In the genomic region with DNA sequence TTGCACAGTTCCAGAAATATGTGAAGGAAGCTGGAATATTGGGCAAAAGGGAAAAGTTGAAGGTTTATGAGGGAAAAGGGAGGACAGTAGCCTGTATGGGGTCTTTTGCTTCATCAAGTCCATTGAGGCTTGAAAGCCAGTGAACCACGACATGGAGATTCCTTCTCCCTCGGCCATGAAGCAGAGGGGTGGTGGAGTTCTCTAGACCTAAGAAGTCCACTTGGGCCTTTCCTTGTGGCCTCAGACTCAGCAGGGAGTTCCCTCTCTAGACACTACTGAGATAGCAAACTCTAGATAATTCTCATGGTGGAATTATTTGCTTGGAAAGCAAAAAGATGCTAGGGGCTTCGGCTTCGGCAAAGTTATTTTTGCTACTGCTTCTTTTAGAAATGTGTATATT, we compare ENCODE assay signal across 27 cellular contexts.
DNase-seq lines count a peak whose midpoint lies in the region; FAIRE-seq and TF ChIP-seq lines count a peak whose summit lies in the region.
"Had no signal": no experiment of that assay in that cellular context is flagged by ENCODE, and none has a peak within 500 bp of the region (broad histone marks: within the 10 kb centered on the region; RNA-seq: fewer than 3 reads in every experiment).

No MANE protein-coding gene starts in this region.

- in situ Hi-C loops in brain microvascular endothelial cell (cut with HindIII; ENCODE audit: low pct_ligation_motif_present, low sequenced_read_pairs): no loop called here

- no peak for TF ChIP-seq POLR2A in GM12892 (IDR thresholded peaks at IDR 0.05; ENCODE audit: low read depth, low read length)

- peak; percentile 47 for DNase-seq in brain microvascular endothelial cell
- peak; percentile 51 for DNase-seq in kidney tubule cell (ENCODE audit: low spot score)
- DNase-seq in smooth muscle cell (lab: John Stamatoyannopoulos, UW; ENCODE audit: unreplicated experiment): no peak
- no peak for DNase-seq in GM12892 (ENCODE audit: insufficient read length)
- DNase-seq in glutamatergic neuron: no peak
- DNase-seq in NCI-H82 treated with DMSO at 0.1 percent for 48 hours (lab: John Stamatoyannopoulos, UW; ENCODE audit: unreplicated experiment): no peak
- DNase-seq: activated CD4-positive, alpha-beta T cell treated with anti-CD3 and anti-CD28 coated beads for 1 hour; activated CD8-positive, alpha-beta T cell treated with anti-CD3 and anti-CD28 coated beads for 36 hours; activated naive CD8-positive, alpha-beta T cell treated with anti-CD3 and anti-CD28 coated beads for 36 hours; kidney; lower lobe of right lung; NCI-H1092; NCI-H187 treated with DMSO at 0.1 percent for 48 hours; NCI-H2171 treated with DMSO at 0.1 percent for 48 hours; NCI-H526; right lobe of liver; RPMI8226; stimulated activated CD4-positive, alpha-beta T cell treated with anti-CD3 and anti-CD28 coated beads, Interleukin-4, amount 100 ng/mL, for 4 hours; stimulated activated naive CD4-positive, alpha-beta T cell; T-helper 2 cell had no signal

- H3K27ac Mint-ChIP-seq in glutamatergic neuron (ENCODE audit: unreplicated experiment): no peak overlapping the region
- H3K27ac Mint-ChIP-seq: activated CD8-positive, alpha-beta T cell treated with anti-CD3 and anti-CD28 coated beads for 36 hours; activated naive CD8-positive, alpha-beta T cell treated with anti-CD3 and anti-CD28 coated beads for 36 hours; progenitor cell of endocrine pancreas had no signal

- no peak for TF ChIP-seq CTCF in brain microvascular endothelial cell (IDR thresholded peaks at IDR 0.05; ENCODE audit: low read depth, low read length, missing control alignments)
- no peak for TF ChIP-seq CTCF in smooth muscle cell (IDR thresholded peaks at IDR 0.05; ENCODE audit: borderline replicate concordance, insufficient read depth, poor library complexity, severe bottlenecking)
- TF ChIP-seq CTCF in glutamatergic neuron (IDR thresholded peaks at IDR 0.05; ENCODE audit: partially characterized antibody, unreplicated experiment): no peak

- peaks cover 3% of the 10 kb centered on the region for H3K27me3 Mint-ChIP-seq in glutamatergic neuron (ENCODE audit: unreplicated experiment)

- no peaks in the 10 kb centered on the region for H3K79me2 ChIP-seq in smooth muscle cell (ENCODE audit: low read depth)

- no peaks in the 10 kb centered on the region for H3K4me1 Mint-ChIP-seq in glutamatergic neuron (ENCODE audit: low read depth, unreplicated experiment)
- H3K4me1 Mint-ChIP-seq: activated naive CD8-positive, alpha-beta T cell treated with anti-CD3 and anti-CD28 coated beads for 36 hours; central memory CD8-positive, alpha-beta T cell had no signal

- H3K9ac ChIP-seq in HUES48 (ENCODE audit: low read depth, low read length) (no peak overlapping the region), smooth muscle cell (ENCODE audit: low read depth) (peak overlapping the region; percentile 5)

- no peaks in the 10 kb centered on the region for H3K36me3 Mint-ChIP-seq in glutamatergic neuron (ENCODE audit: unreplicated experiment)
- H3K36me3 Mint-ChIP-seq: activated naive CD8-positive, alpha-beta T cell treated with anti-CD3 and anti-CD28 coated beads for 36 hours had no signal

- H3K9me3 ChIP-seq in HUES48 (ENCODE audit: control insufficient read depth, insufficient read depth, low read length): no peaks in the 10 kb centered on the region
- no peaks in the 10 kb centered on the region for H3K9me3 ChIP-seq in smooth muscle cell (replicated peaks; ENCODE audit: low read depth)
- H3K9me3 ChIP-seq: ascending aorta, lower lobe of right lung, right lobe of liver had no signal

- no peak overlapping the region for H3K4me3 ChIP-seq in HUES48 (ENCODE audit: low read depth, low read length)
- no peak overlapping the region for H3K4me3 ChIP-seq in brain microvascular endothelial cell (ENCODE audit: low read depth, low read length)
- no peak overlapping the region for H3K4me3 ChIP-seq in smooth muscle cell
- H3K4me3 ChIP-seq: ascending aorta, GM12878, lower lobe of right lung, right lobe of liver, SK-N-MC had no signal

- H3K4me2 ChIP-seq in smooth muscle cell: peak overlapping the region; percentile 34

- no peak overlapping the region for H3K4me3 Mint-ChIP-seq in glutamatergic neuron (ENCODE audit: unreplicated experiment)
- H3K4me3 Mint-ChIP-seq: activated CD8-positive, alpha-beta T cell treated with anti-CD3 and anti-CD28 coated beads for 36 hours; activated naive CD8-positive, alpha-beta T cell treated with anti-CD3 and anti-CD28 coated beads for 36 hours; central memory CD8-positive, alpha-beta T cell had no signal

- no peak overlapping the region for H2AFZ ChIP-seq in smooth muscle cell (ENCODE audit: low read depth)

- peaks cover 29% of the 10 kb centered on the region for H3F3A ChIP-seq in smooth muscle cell (ENCODE audit: low read depth)

- H3K36me3 ChIP-seq in HUES48 (ENCODE audit: control insufficient read depth, insufficient read depth, low read length) (no peaks in the 10 kb centered on the region), brain microvascular endothelial cell (replicated peaks) (no peaks in the 10 kb centered on the region), smooth muscle cell (ENCODE audit: low read depth) (no peaks in the 10 kb centered on the region)
- H3K36me3 ChIP-seq: ascending aorta, lower lobe of right lung, right lobe of liver had no signal

- H4K20me1 ChIP-seq in smooth muscle cell (ENCODE audit: low read depth): no peaks in the 10 kb centered on the region

- H3K27ac ChIP-seq in HUES48 (ENCODE audit: low read depth, low read length) (peak overlapping the region; percentile 0), brain microvascular endothelial cell (peak overlapping the region; percentile 90), smooth muscle cell (ENCODE audit: low read depth) (peak overlapping the region; percentile 98)
- H3K27ac ChIP-seq: ascending aorta, lower lobe of right lung, right lobe of liver, SK-N-MC had no signal

- H3K4me1 ChIP-seq in HUES48 (ENCODE audit: control insufficient read depth, insufficient read depth, low read length): no peaks in the 10 kb centered on the region
- H3K4me1 ChIP-seq in smooth muscle cell (ENCODE audit: low read depth): peaks cover 22% of the 10 kb centered on the region
- H3K4me1 ChIP-seq: ascending aorta, lower lobe of right lung, right lobe of liver had no signal

- H3K9me3 Mint-ChIP-seq in glutamatergic neuron (ENCODE audit: unreplicated experiment): no peaks in the 10 kb centered on the region
- H3K9me3 Mint-ChIP-seq: activated CD8-positive, alpha-beta T cell treated with anti-CD3 and anti-CD28 coated beads for 36 hours; activated naive CD8-positive, alpha-beta T cell treated with anti-CD3 and anti-CD28 coated beads for 36 hours; central memory CD8-positive, alpha-beta T cell had no signal

- 60% methylated on average over 4 of the region's 4 CpGs for WGBS in smooth muscle cell (ENCODE audit: low lambda C conversion rate)

- H3K27me3 ChIP-seq in HUES48 (ENCODE audit: control insufficient read depth, insufficient read depth, low read length) (peaks cover 2% of the 10 kb centered on the region; the same call in 1 of the 2 replicates), brain microvascular endothelial cell (replicated peaks) (no peaks in the 10 kb centered on the region), smooth muscle cell (ENCODE audit: low read depth) (no peaks in the 10 kb centered on the region)
- H3K27me3 ChIP-seq: ascending aorta, right lobe of liver had no signal

- no peak for FAIRE-seq in GM12892 (lab: Jason Lieb, UNC)
- FAIRE-seq: GM12878, H1, kidney had no signal

Comparison
In these comparisons a context has a peak if more than half of its experiments do, and no peak if none do; other contexts are left out.
1. H3K27ac ChIP-seq: peak in every context shown above with its lines; median percentile 98 in smooth muscle cell; 90 in brain microvascular endothelial cell; 0 in HUES48.
2. DNase-seq: peak in brain microvascular endothelial cell (single experiment) and kidney tubule cell (single experiment); none in smooth muscle cell (single experiment), GM12892 (single experiment), glutamatergic neuron (single experiment) and NCI-H82 treated with DMSO at 0.1 percent for 48 hours (single experiment).